Comparison of ENCODE assay signal across 1 cellular context in genomic region chr17:65137076-65137935, GRCh38.
TF ChIP-seq lines count a peak whose summit lies in the region.

RGS9 (plus strand) TSS chr17:65137370; CDS start chr17:65137541, 171 bp downstream.

TF ChIP-seq in HepG2, 621 proteins besides CTCF, POLR2A, EP300 and RAD21 (continued from another document and continues in another):
- no peak for TF ChIP-seq AFF4 (CRISPR knock-in tag; IDR thresholded peaks at IDR 0.05)
- no peak for TF ChIP-seq SP140L (CRISPR knock-in tag; IDR thresholded peaks at IDR 0.05; ENCODE audit: borderline replicate concordance)
- peak; percentile 33; the same call in 1 of the 2 replicates for TF ChIP-seq HOXA5 (CRISPR knock-in tag; IDR thresholded peaks at IDR 0.05)
- TF ChIP-seq ZNF550 (CRISPR knock-in tag; IDR thresholded peaks at IDR 0.05; ENCODE audit: borderline replicate concordance): no peak
- TF ChIP-seq ATM (IDR thresholded peaks at IDR 0.05; ENCODE audit: borderline replicate concordance): no peak
- no peak for TF ChIP-seq TRIM24 (CRISPR knock-in tag; IDR thresholded peaks at IDR 0.05)
- 0 out of 2 replicates have a peak, but pooled peaks have one; percentile 14 for TF ChIP-seq RFX5 (IDR thresholded peaks at IDR 0.05; ENCODE audit: low read depth, low read length)
- TF ChIP-seq RNF219 (CRISPR knock-in tag; IDR thresholded peaks at IDR 0.05): no peak
- no peak for TF ChIP-seq POLR2AphosphoS5 (IDR thresholded peaks at IDR 0.05; ENCODE audit: low read depth, low read length)
- TF ChIP-seq CSRNP2 (CRISPR knock-in tag; conservative IDR thresholded peaks at IDR 0.05; ENCODE audit: low read depth): no peak
- TF ChIP-seq ZNF678 (CRISPR knock-in tag; IDR thresholded peaks at IDR 0.05): no peak
- TF ChIP-seq HOXD1 (CRISPR knock-in tag; IDR thresholded peaks at IDR 0.05): no peak
- no peak; the same call in 1 of the 2 replicates for TF ChIP-seq CBFB (CRISPR knock-in tag; IDR thresholded peaks at IDR 0.05)
- TF ChIP-seq ZNF839 (CRISPR knock-in tag; IDR thresholded peaks at IDR 0.05; ENCODE audit: borderline replicate concordance): no peak
- peak; percentile 84; the same call in 1 of the 2 replicates for TF ChIP-seq TFAP4 (IDR thresholded peaks at IDR 0.05; ENCODE audit: borderline replicate concordance, low read depth)
- TF ChIP-seq ZFP1 (CRISPR knock-in tag; IDR thresholded peaks at IDR 0.05): no peak
- no peak for TF ChIP-seq KAT2B (IDR thresholded peaks at IDR 0.05; ENCODE audit: borderline replicate concordance, low read depth, low read length)
- no peak for TF ChIP-seq PLSCR1 (CRISPR knock-in tag; IDR thresholded peaks at IDR 0.05; ENCODE audit: borderline replicate concordance)
- no peak for TF ChIP-seq SUZ12 (IDR thresholded peaks at IDR 0.05; ENCODE audit: low read depth, low read length)
- no peak for TF ChIP-seq ZNF563 (CRISPR knock-in tag; IDR thresholded peaks at IDR 0.05)
- no peak for TF ChIP-seq ZNF367 (CRISPR knock-in tag; IDR thresholded peaks at IDR 0.05; ENCODE audit: borderline replicate concordance)
- TF ChIP-seq KDM5B (CRISPR knock-in tag; IDR thresholded peaks at IDR 0.05; ENCODE audit: borderline replicate concordance): peak; percentile 43; the same call in 1 of the 2 replicates
- peak; percentile 36; the same call in 1 of the 2 replicates for TF ChIP-seq GATAD2A (CRISPR knock-in tag; IDR thresholded peaks at IDR 0.05)
- TF ChIP-seq ZNF713 (CRISPR knock-in tag; IDR thresholded peaks at IDR 0.05): no peak
- TF ChIP-seq ZIK1 (CRISPR knock-in tag; IDR thresholded peaks at IDR 0.05; ENCODE audit: borderline replicate concordance, low read depth): no peak
- 0 out of 2 replicates have a peak, but pooled peaks have one; percentile 32 for TF ChIP-seq THAP11 (CRISPR knock-in tag; IDR thresholded peaks at IDR 0.05)
- 0 out of 2 replicates have a peak, but pooled peaks have one; percentile 9 for TF ChIP-seq ARID3A (IDR thresholded peaks at IDR 0.05; ENCODE audit: low read depth, low read length)
- TF ChIP-seq ZZZ3 (CRISPR knock-in tag; IDR thresholded peaks at IDR 0.05; ENCODE audit: borderline replicate concordance): no peak
- TF ChIP-seq YEATS4 (CRISPR knock-in tag; IDR thresholded peaks at IDR 0.05; ENCODE audit: borderline replicate concordance): no peak
- TF ChIP-seq TAF15 (IDR thresholded peaks at IDR 0.05; ENCODE audit: low read depth, low read length, poor library complexity, severe bottlenecking): peak; percentile 90
- TF ChIP-seq ZMAT5 (CRISPR knock-in tag; IDR thresholded peaks at IDR 0.05; ENCODE audit: borderline replicate concordance, low read depth): no peak
- no peak for TF ChIP-seq ZNF615 (CRISPR knock-in tag; IDR thresholded peaks at IDR 0.05; ENCODE audit: borderline replicate concordance)
- TF ChIP-seq ZBTB44 (CRISPR knock-in tag; IDR thresholded peaks at IDR 0.05): no peak
- TF ChIP-seq ZNF841 (CRISPR knock-in tag; IDR thresholded peaks at IDR 0.05; ENCODE audit: borderline replicate concordance): no peak
- TF ChIP-seq ZNF572 (CRISPR knock-in tag; IDR thresholded peaks at IDR 0.05): peak; percentile 16; the same call in 1 of the 2 replicates
- peak; percentile 10; the same call in 1 of the 2 replicates for TF ChIP-seq FOXA3 (CRISPR knock-in tag; IDR thresholded peaks at IDR 0.05)
- no peak for TF ChIP-seq CEBPG (CRISPR knock-in tag; IDR thresholded peaks at IDR 0.05)
- no peak for TF ChIP-seq NR1H2 (CRISPR knock-in tag; IDR thresholded peaks at IDR 0.05; ENCODE audit: borderline replicate concordance, low read depth)
- TF ChIP-seq ZNF446 (CRISPR knock-in tag; IDR thresholded peaks at IDR 0.05): no peak
- TF ChIP-seq ZNF557 (CRISPR knock-in tag; IDR thresholded peaks at IDR 0.05): no peak
- no peak for TF ChIP-seq PCBP1 (IDR thresholded peaks at IDR 0.05; ENCODE audit: borderline replicate concordance, low read depth, low read length)
- TF ChIP-seq SALL1 (CRISPR knock-in tag; IDR thresholded peaks at IDR 0.05): peak; percentile 72; the same call in 1 of the 2 replicates
- peak; percentile 18; the same call in 1 of the 2 replicates for TF ChIP-seq MEIS2 (CRISPR knock-in tag; IDR thresholded peaks at IDR 0.05)
- TF ChIP-seq CCDC6 (CRISPR knock-in tag; IDR thresholded peaks at IDR 0.05): peak; percentile 65; the same call in 1 of the 2 replicates
- TF ChIP-seq ZNF343 (CRISPR knock-in tag; IDR thresholded peaks at IDR 0.05): no peak
- no peak for TF ChIP-seq ZNF746 (CRISPR knock-in tag; IDR thresholded peaks at IDR 0.05)
- no peak for TF ChIP-seq TCF7 (IDR thresholded peaks at IDR 0.05; ENCODE audit: low read depth)
- TF ChIP-seq AHR (CRISPR knock-in tag; IDR thresholded peaks at IDR 0.05): peak; percentile 33; the same call in 1 of the 2 replicates
- TF ChIP-seq KMT2B (CRISPR knock-in tag; IDR thresholded peaks at IDR 0.05): 0 out of 2 replicates have a peak, but pooled peaks have one; percentile 32
- TF ChIP-seq ZBTB7B (CRISPR knock-in tag; IDR thresholded peaks at IDR 0.05): peak; percentile 84; the same call in 1 of the 2 replicates
- 0 out of 2 replicates have a peak, but pooled peaks have one; percentile 70 for TF ChIP-seq ZBTB26 (CRISPR knock-in tag; IDR thresholded peaks at IDR 0.05; ENCODE audit: borderline replicate concordance)
- no peak for TF ChIP-seq ZNF101 (CRISPR knock-in tag; IDR thresholded peaks at IDR 0.05; ENCODE audit: borderline replicate concordance, low read depth)
- TF ChIP-seq SSRP1 (CRISPR knock-in tag; IDR thresholded peaks at IDR 0.05): no peak
- TF ChIP-seq MZF1 (CRISPR knock-in tag; IDR thresholded peaks at IDR 0.05; ENCODE audit: borderline replicate concordance): no peak
- TF ChIP-seq BORCS8-MEF2B (CRISPR knock-in tag; IDR thresholded peaks at IDR 0.05): no peak; the same call in 1 of the 2 replicates
